30 cellular contexts compared by ENCODE assay signal in genomic region chr4:111722321-111722720, GRCh38.
"Had no signal": no experiment of that assay in that cellular context is flagged by ENCODE, and none has a peak within 500 bp of the region (broad histone marks: within the 10 kb centered on the region; RNA-seq: fewer than 3 reads in every experiment).

No MANE protein-coding gene starts in this region.

- H3K9me3 ChIP-seq: gastrocnemius medialis, heart left ventricle had no signal

- ATAC-seq: activated naive CD4-positive, alpha-beta T cell treated with anti-CD3 and anti-CD28 coated beads, Interleukin-2, amount 50 U/mL, for 72 hours; activated T-cell treated with anti-CD3 and anti-CD28 coated beads, Interleukin-2, amount 50 U/mL, for 72 hours; esophagus mucosa; gastrocnemius medialis; heart left ventricle; WTC11 had no signal

- FAIRE-seq: astrocyte, bronchial epithelial cell had no signal

- H3K27ac ChIP-seq: brain microvascular endothelial cell, coronary artery, dorsolateral prefrontal cortex, gastrocnemius medialis, heart left ventricle, VCaP had no signal

- H3K36me3 ChIP-seq: brain microvascular endothelial cell, gastrocnemius medialis, heart left ventricle had no signal

- H3K27me3 ChIP-seq: brain microvascular endothelial cell, gastrocnemius medialis, heart left ventricle had no signal

- H3K4me1 ChIP-seq: gastrocnemius medialis, heart left ventricle had no signal

- DNase-seq: activated CD4-positive, alpha-beta memory T cell treated with anti-CD3 and anti-CD28 coated beads, Interleukin-2, amount 10 ng/mL, durations not matched to agents 7 days and 5 days; activated CD4-positive, alpha-beta T cell treated with anti-CD3 and anti-CD28 coated beads for 1 hour; activated CD4-positive, alpha-beta T cell treated with anti-CD3 and anti-CD28 coated beads for 4 hours; activated CD4-positive, alpha-beta T cell treated with anti-CD3 and anti-CD28 coated beads, Interleukin-2, amount 10 ng/mL, durations not matched to agents 7 days and 5 days; activated CD4-positive, alpha-beta T cell treated with anti-CD3 and anti-CD28 coated beads, Interleukin-2, amount 50 U/mL, for 4 hours; activated CD8-positive, alpha-beta memory T cell treated with anti-CD3 and anti-CD28 coated beads, Interleukin-2, amount 50 U/mL, for 48 hours; activated gamma-delta T cell; activated naive CD4-positive, alpha-beta T cell; activated naive CD4-positive, alpha-beta T cell treated with anti-CD3 and anti-CD28 coated beads, Interleukin-2, amount 10 ng/mL, durations not matched to agents 7 days and 5 days; activated naive CD8-positive, alpha-beta T cell treated with anti-CD3 and anti-CD28 coated beads, Interleukin-2, amount 10 ng/mL, durations not matched to agents 7 days and 5 days; activated T-cell treated with anti-CD3 and anti-CD28 coated beads for 4 hours; activated T-cell treated with anti-CD3 and anti-CD28 coated beads, Interleukin-2, amount 50 U/mL, for 24 hours; activated T-cell treated with anti-CD3 and anti-CD28 coated beads, Interleukin-2, amount 50 U/mL, for 72 hours; amniotic stem cell; anterior cingulate cortex; brain microvascular endothelial cell; dorsolateral prefrontal cortex; effector memory CD4-positive, alpha-beta T cell; endodermal cell; gastrocnemius medialis; glutamatergic neuron; heart left ventricle; T-helper 2 cell had no signal

- H3K4me3 ChIP-seq: coronary artery, dorsolateral prefrontal cortex, gastrocnemius medialis, heart left ventricle had no signal
